8 cellular contexts compared by ENCODE assay signal in the genomic region with DNA sequence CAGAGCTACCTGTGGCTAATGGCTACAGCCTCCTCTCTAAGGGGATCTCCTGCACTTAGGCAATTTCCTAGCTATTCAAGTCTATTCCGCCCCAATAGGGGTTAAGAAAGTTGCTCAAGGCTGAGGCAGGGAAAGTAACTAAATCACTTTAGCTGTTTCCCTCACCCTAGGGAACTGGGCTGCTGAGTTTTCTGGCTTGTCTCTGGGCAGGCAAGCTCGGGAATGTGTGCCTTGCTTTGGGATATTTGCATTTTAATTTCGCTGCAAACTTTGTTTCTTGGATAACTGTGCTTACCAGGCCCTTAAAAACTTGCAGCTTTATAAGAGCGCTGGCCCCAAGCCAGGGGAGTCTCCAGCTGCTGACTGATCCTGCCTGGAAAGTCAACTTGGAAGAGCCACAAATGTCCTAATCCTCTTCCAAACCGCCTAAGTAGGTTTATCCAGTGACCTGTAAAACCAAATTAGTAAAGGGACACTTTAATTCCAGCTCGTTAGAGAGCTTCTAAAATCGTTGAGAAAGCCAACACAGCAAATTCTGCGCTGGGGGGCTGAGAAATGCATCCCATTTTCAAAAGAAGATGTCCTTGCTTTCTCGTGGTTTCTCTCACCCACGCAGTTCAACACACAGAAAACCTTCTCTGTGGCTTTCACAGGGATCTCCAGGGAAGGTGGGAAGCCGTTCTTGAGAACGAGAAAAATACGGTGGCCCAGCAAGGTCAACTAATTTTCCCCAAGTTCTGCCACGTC. TPM values are rescaled to one million over a fixed set of nuclear protein-coding genes. Genes with fewer than 3 reads are reported as not detected.
DNase-seq lines count a peak whose midpoint lies in the region; ATAC-seq, FAIRE-seq and TF ChIP-seq lines count a peak whose summit lies in the region.

No MANE protein-coding gene starts in this region.

- no peaks in the 10 kb centered on the region for H3K9me2 ChIP-seq in PC-9 (ENCODE audit: insufficient read depth)

- POLR2A ChIA-PET in A673 (lab: Charles Lee; ENCODE audit: low non-redundant PET) (no interaction called here), PC-9 (lab: Charles Lee; ENCODE audit: unreplicated experiment) (interaction anchor here (0.5 kb wide), 1 partner anchor 224 kb away, joined by 4 read pairs; no protein-coding TSS in a partner anchor)

- no peaks in the 10 kb centered on the region for H3F3A ChIP-seq in PC-9 (ENCODE audit: insufficient read depth, low read depth)

- H3K4me1 ChIP-seq in A673 (ENCODE audit: insufficient read depth, low read length, poor library complexity, severe bottlenecking) (peaks cover 27% of the 10 kb centered on the region), PC-9 (replicated peaks; ENCODE audit: insufficient read depth) (0 out of 2 replicates have a peak, but pooled peaks cover 5% of the 10 kb centered on the region)

- H3K9me3 ChIP-seq in A673 (ENCODE audit: low read depth, low read length, poor library complexity, severe bottlenecking), result no peaks in the 10 kb centered on the region
- H3K9me3 ChIP-seq in PC-9 (ENCODE audit: insufficient read depth, low read depth), result peaks cover 4% of the 10 kb centered on the region; the same call in 1 of the 2 replicates

- H3K4me3 ChIP-seq in A673 (ENCODE audit: low read depth, low read length, poor library complexity, severe bottlenecking) (no peak overlapping the region), PC-9 (no peak overlapping the region)

- ATAC-seq in GM21825 (IDR thresholded peaks at IDR 0.05; ENCODE audit: unreplicated experiment), result no peak

- H3K27me3 ChIP-seq in A673 (replicated peaks; ENCODE audit: insufficient read depth, low read depth, low read length, poor library complexity) (no peaks in the 10 kb centered on the region), PC-9 (ENCODE audit: insufficient read depth, low read depth) (no peaks in the 10 kb centered on the region)

- BruUV-seq in A673 (replicated peaks; lab: Mats Ljungman, UMichigan) (no TSS peak), PC-9 (replicated peaks; lab: Mats Ljungman, UMichigan) (no TSS peak)

- DNase-seq in A673 (ENCODE audit: low spot score), result peak; percentile 76
- DNase-seq in NCI-H2171 treated with DMSO at 0.1 percent for 48 hours (lab: John Stamatoyannopoulos, UW), result peak; percentile 35
- no peak for DNase-seq in epithelial cell of prostate (ENCODE audit: low read depth, low spot score)
- peak; percentile 90 for DNase-seq in myocyte (ENCODE audit: low read depth)
- no peak for DNase-seq in frontal cortex (ENCODE audit: low spot score in 2 of 2)
- DNase-seq in PC-9, result no peak
- no peak for DNase-seq in stimulated activated CD4-positive, alpha-beta T cell treated with anti-CD3 and anti-CD28 coated beads, Interleukin-4, amount 100 ng/mL, for 4 hours

- H3K27ac ChIP-seq in A673 (ENCODE audit: low read depth, low read length, poor library complexity, severe bottlenecking), result peak overlapping the region; percentile 77
- peak overlapping the region; percentile 88 for H3K27ac ChIP-seq in epithelial cell of prostate
- no peak overlapping the region for H3K27ac ChIP-seq in PC-9

- no peak overlapping the region for H2AFZ ChIP-seq in PC-9

- FAIRE-seq in frontal cortex (lab: Jason Lieb, UNC), result no peak

- CTCF ChIA-PET in A673 (lab: Charles Lee) (interaction anchor here (0.6 to 0.8 kb wide), 2 partner anchors 15 to 372 kb away, joined by 3 read pairs; no protein-coding TSS in a partner anchor), PC-9 (lab: Charles Lee) (no interaction called here)

- no peaks in the 10 kb centered on the region for H4K20me1 ChIP-seq in PC-9 (ENCODE audit: insufficient read depth)

- no peaks in the 10 kb centered on the region for H3K79me2 ChIP-seq in PC-9 (ENCODE audit: low read depth)

- intact Hi-C loops in A673 (cut with micrococcal nuclease; ENCODE audit: unreplicated experiment), result no loop called here
- intact Hi-C loops in PC-9 (cut with micrococcal nuclease; ENCODE audit: unreplicated experiment), result no loop called here

- no peak for TF ChIP-seq CTCF in A673 (conservative IDR thresholded peaks at IDR 0.05; ENCODE audit: low read depth, low read length)
- TF ChIP-seq CTCF in PC-9 (conservative IDR thresholded peaks at IDR 0.05), result no peak

- no peaks in the 10 kb centered on the region for H3K36me3 ChIP-seq in A673 (ENCODE audit: insufficient read depth, low read length, poor library complexity, severe bottlenecking)
- H3K36me3 ChIP-seq in PC-9 (ENCODE audit: low read depth), result no peaks in the 10 kb centered on the region

- no peak overlapping the region for H3K4me2 ChIP-seq in PC-9

RNA-seq across cellular contexts. Expression of gene SP3, which starts 59.5 kb away (rescaled TPM):
- total RNA-seq in A673 (2021), result 84.5 and 90.8 TPM in 2 replicates
- total RNA-seq in myocyte, result 53.2 and 73.6 TPM in 2 replicates
- 17.8 TPM for polyA plus RNA-seq in myocyte (2012)
- total RNA-seq in frontal cortex, result 159 TPM
- 93.6 and 127 TPM in 2 replicates for total RNA-seq in PC-9 (2021)

Comparison
In these comparisons a context has a peak if more than half of its experiments do, and no peak if none do; other contexts are left out.
1. DNase-seq: peak in A673 (single experiment), NCI-H2171 treated with DMSO at 0.1 percent for 48 hours (single experiment) and myocyte (single experiment); none in epithelial cell of prostate (single experiment), frontal cortex (0 of 2), PC-9 (0 of 2) and stimulated activated CD4-positive, alpha-beta T cell treated with anti-CD3 and anti-CD28 coated beads, Interleukin-4, amount 100 ng/mL, for 4 hours (0 of 2).